34 cellular contexts compared by ENCODE assay signal in genomic region chr3:135140543-135140942, GRCh38.
"Had no signal": no experiment of that assay in that cellular context is flagged by ENCODE, and none has a peak within 500 bp of the region (broad histone marks: within the 10 kb centered on the region; RNA-seq: fewer than 3 reads in every experiment).

No MANE protein-coding gene starts in this region.

- H3K36me3 ChIP-seq: breast epithelium, Peyer's patch, SJSA1, WERI-Rb-1 had no signal

- H3K4me1 ChIP-seq: breast epithelium, Peyer's patch, SJSA1 had no signal

- H3K4me3 ChIP-seq: breast epithelium, Peyer's patch, SJSA1 had no signal

- DNase-seq: activated CD4-positive, alpha-beta memory T cell treated with anti-CD3 and anti-CD28 coated beads, Interleukin-2, amount 10 ng/mL, durations not matched to agents 7 days and 5 days; activated CD4-positive, alpha-beta T cell treated with anti-CD3 and anti-CD28 coated beads for 1 hour; activated CD4-positive, alpha-beta T cell treated with anti-CD3 and anti-CD28 coated beads for 48 hours; activated CD4-positive, CD25-positive, alpha-beta regulatory T cell; activated CD8-positive, alpha-beta memory T cell treated with anti-CD3 and anti-CD28 coated beads for 24 hours; activated CD8-positive, alpha-beta memory T cell treated with anti-CD3 and anti-CD28 coated beads, Interleukin-2, amount 10 ng/mL, durations not matched to agents 7 days and 5 days; activated CD8-positive, alpha-beta memory T cell treated with anti-CD3 and anti-CD28 coated beads, Interleukin-2, amount 50 U/mL, for 48 hours; activated effector memory CD4-positive, alpha-beta T cell treated with Interleukin-2 at 50 U/mL for 16 hours; activated naive CD4-positive, alpha-beta T cell; activated naive CD4-positive, alpha-beta T cell treated with anti-CD3 and anti-CD28 coated beads, Interleukin-2, amount 50 U/mL, for 16 hours; activated naive CD8-positive, alpha-beta T cell treated with anti-CD3 and anti-CD28 coated beads for 36 hours; activated T-cell treated with anti-CD3 and anti-CD28 coated beads, Interleukin-2, amount 50 U/mL, for 48 hours; amniotic stem cell; aorta; cerebellar nuclear complex; MM.1S; NCI-H1105; NCI-H1694; NCI-H2029; NCI-H345; NCI-H524 treated with DMSO at 0.1 percent for 48 hours; NCI-H748 treated with DMSO at 0.1 percent for 48 hours; NK-92 treated with Interleukin-12 subunit alpha and Interleukin-12 subunit beta, amount 100 ng/mL, for 24 hours; PC-3; Peyer's patch; RPMI8226; SHP77 treated with DMSO at 0.1 percent for 48 hours; SK-N-SH; T-helper 1 cell; T1000; WERI-Rb-1 had no signal

- H3K27me3 ChIP-seq: breast epithelium, Peyer's patch, SJSA1 had no signal

- H3K9me3 ChIP-seq: breast epithelium, Peyer's patch, SJSA1, SK-N-SH had no signal

- H3K27ac ChIP-seq: breast epithelium, KMS-11, Peyer's patch, SJSA1, WERI-Rb-1 had no signal

- H3K4me2 ChIP-seq: KMS-11, SK-N-SH had no signal

- ATAC-seq: activated CD8-positive, alpha-beta memory T cell treated with anti-CD3 and anti-CD28 coated beads, Interleukin-2, amount 10 ng/mL, durations not matched to agents 7 days and 5 days; PC-3 had no signal

- H3K9ac ChIP-seq: KMS-11, SK-N-SH had no signal
